10 cellular contexts compared by ENCODE assay signal in the genomic region with DNA sequence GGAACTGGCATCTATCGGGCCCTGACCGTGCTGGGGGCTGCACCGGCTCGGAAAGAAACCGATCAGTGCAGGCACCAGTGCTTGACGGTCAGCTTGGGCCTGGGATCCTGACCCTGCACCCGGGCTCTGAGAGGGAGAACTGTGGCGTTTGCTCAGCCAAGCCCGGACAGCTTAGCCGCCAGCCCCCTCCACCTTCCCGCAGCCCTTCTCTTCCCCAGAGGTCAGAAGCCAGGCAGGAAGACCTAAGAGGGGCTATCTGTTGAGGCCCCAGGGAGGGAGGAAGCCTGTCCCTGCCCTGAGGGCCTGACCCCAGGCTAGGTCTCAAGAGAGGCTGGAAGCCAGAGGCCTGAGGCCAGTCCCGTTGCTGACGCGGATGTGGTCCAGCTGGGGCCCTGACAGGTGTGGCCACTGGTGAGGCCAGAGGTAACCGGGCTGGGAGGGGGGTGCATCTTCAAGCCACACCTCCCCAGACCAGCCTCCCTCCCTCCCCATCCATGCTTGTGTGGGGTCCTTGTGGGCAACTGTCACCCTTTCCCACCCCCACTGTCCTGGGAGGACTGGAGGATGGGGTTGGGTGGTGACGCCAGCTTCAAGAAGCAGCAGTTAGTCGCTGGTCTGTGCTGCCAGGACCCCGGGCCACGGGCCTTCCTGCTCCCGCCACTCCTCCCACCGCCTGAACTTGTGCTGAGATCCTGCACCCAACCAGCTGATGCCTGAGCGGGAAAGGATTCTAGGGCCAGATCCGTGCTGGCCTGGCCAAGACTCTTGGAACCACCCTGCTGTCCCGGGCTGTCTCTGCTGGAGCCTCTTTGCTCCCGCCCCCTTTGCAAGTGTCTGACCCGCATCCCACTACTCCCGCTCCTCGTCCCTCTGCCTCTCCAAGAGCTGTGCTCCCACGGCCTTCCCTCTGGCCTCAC. TPM values are rescaled to one million over a fixed set of nuclear protein-coding genes. Genes with fewer than 3 reads are reported as not detected.
DNase-seq lines count a peak whose midpoint lies in the region; ATAC-seq and TF ChIP-seq lines count a peak whose summit lies in the region.
"Had no signal": no experiment of that assay in that cellular context is flagged by ENCODE, and none has a peak within 500 bp of the region (broad histone marks: within the 10 kb centered on the region; RNA-seq: fewer than 3 reads in every experiment).

No MANE protein-coding gene starts in this region.

- H3K4me1 ChIP-seq in foreskin keratinocyte: no peaks in the 10 kb centered on the region

- H3K27ac ChIP-seq in VCaP (peak overlapping the region; percentile 32; the same call in 1 of the 2 replicates), foreskin keratinocyte (no peak overlapping the region)

- intact Hi-C loops in Right ventricle myocardium superior (cut with DNase I) (no loop called here), sciatic nerve (cut with DNase I) (no loop called here)

- DNase-seq in EL: peak; percentile 48
- DNase-seq in Right ventricle myocardium superior: peak; percentile 76
- DNase-seq in sciatic nerve (ENCODE audit: low spot score): no peak
- no peak for DNase-seq in HUDEP-2 (lab: John Stamatoyannopoulos, UW; ENCODE audit: unreplicated experiment in 76 of 76)
- no peak for DNase-seq in foreskin keratinocyte
- DNase-seq: activated effector memory CD4-positive, alpha-beta T cell treated with Interleukin-2 at 50 U/mL for 16 hours; NCI-H2029 treated with DMSO at 0.1 percent for 48 hours had no signal

- H3K27me3 ChIP-seq in foreskin keratinocyte: peaks cover 15% of the 10 kb centered on the region

- TF ChIP-seq CTCF in VCaP (conservative IDR thresholded peaks at IDR 0.05): no peak
- no peak for TF ChIP-seq CTCF in foreskin keratinocyte (conservative IDR thresholded peaks at IDR 0.05)

- ATAC-seq in Right ventricle myocardium superior (ENCODE audit: poor library complexity) (peak; percentile 8), sciatic nerve (peak; percentile 72), GM21723 (IDR thresholded peaks at IDR 0.05; ENCODE audit: unreplicated experiment) (no peak), HG02588 (IDR thresholded peaks at IDR 0.05; ENCODE audit: unreplicated experiment) (no peak), foreskin keratinocyte (no peak)

RNA-seq across cellular contexts. Expression of gene DVL1, which starts 2.6 kb away (rescaled TPM):
- total RNA-seq in Right ventricle myocardium superior: 126 TPM
- 91.4 TPM for total RNA-seq in sciatic nerve
- 113 and 128 TPM in 2 replicates for total RNA-seq in foreskin keratinocyte
- 79.0 and 92.8 TPM in 2 replicates for polyA plus RNA-seq in foreskin keratinocyte

RNA-seq across cellular contexts. Expression of gene MXRA8, which starts 6.6 kb away (rescaled TPM):
- total RNA-seq in Right ventricle myocardium superior (21.7 TPM), sciatic nerve (262 TPM), foreskin keratinocyte (0.32 and 0.37 TPM in 2 replicates)
- 0.36 and 0.42 TPM in 2 replicates for polyA plus RNA-seq in foreskin keratinocyte

RNA-seq across cellular contexts. Expression of gene TAS1R3, which starts 20.7 kb away (rescaled TPM):
- 0.40 TPM for total RNA-seq in Right ventricle myocardium superior
- total RNA-seq in sciatic nerve: 0.49 TPM
- 0.04 and 0.10 TPM in 2 replicates for total RNA-seq in foreskin keratinocyte
- 0.03 TPM in 2 replicates for polyA plus RNA-seq in foreskin keratinocyte

RNA-seq across cellular contexts. Expression of gene AURKAIP1, which starts 23.2 kb away (rescaled TPM):
- 271 TPM for total RNA-seq in Right ventricle myocardium superior
- 58.9 TPM for total RNA-seq in sciatic nerve
- total RNA-seq in foreskin keratinocyte: 136 and 158 TPM in 2 replicates
- polyA plus RNA-seq in foreskin keratinocyte: 256 and 267 TPM in 2 replicates

RNA-seq across cellular contexts. Expression of gene CPTP, which starts 27.2 kb away (rescaled TPM):
- 113 TPM for total RNA-seq in Right ventricle myocardium superior
- total RNA-seq in sciatic nerve: 15.7 TPM
- 26.6 and 28.3 TPM in 2 replicates for total RNA-seq in foreskin keratinocyte
- polyA plus RNA-seq in foreskin keratinocyte: 33.7 and 35.8 TPM in 2 replicates

Comparison
In these comparisons a context has a peak if more than half of its experiments do, and no peak if none do; other contexts are left out.
1. DNase-seq: peak in EL (single experiment) and Right ventricle myocardium superior (single experiment); none in sciatic nerve (single experiment), HUDEP-2 (0 of 76) and foreskin keratinocyte (0 of 2).
2. ATAC-seq: peak in Right ventricle myocardium superior (single experiment) and sciatic nerve (single experiment); none in GM21723 (single experiment), HG02588 (single experiment) and foreskin keratinocyte (single experiment).
3. RNA of gene MXRA8, which starts 6.6 kb away (total RNA-seq): 262 TPM in sciatic nerve (single experiment) and 21.7 TPM in Right ventricle myocardium superior (single experiment); 0.32 to 0.37 TPM in foreskin keratinocyte; every median in the first group is over 10 times any median in the second.